In genomic region chr9:128257086-128257825, GRCh38 we compare ENCODE assay signal across 14 cellular contexts. TPM values are rescaled to one million over a fixed set of nuclear protein-coding genes. Genes with fewer than 3 reads are reported as not detected.
A peak's percentile ranks its signal among the peaks of the same experiment; 100 is the strongest.
DNase-seq lines count a peak whose midpoint lies in the region; ATAC-seq, FAIRE-seq and TF ChIP-seq lines count a peak whose summit lies in the region.
"Had no signal": no experiment of that assay in that cellular context is flagged by ENCODE, and none has a peak within 500 bp of the region (broad histone marks: within the 10 kb centered on the region; RNA-seq: fewer than 3 reads in every experiment).

No MANE protein-coding gene starts in this region.

- H3K14ac ChIP-seq in trophoblast cell (ENCODE audit: low read length) = no peak overlapping the region

- H4K12ac ChIP-seq in trophoblast cell (ENCODE audit: low read depth, low read length) = no peak overlapping the region

- no peak overlapping the region for H2BK120ac ChIP-seq in trophoblast cell (ENCODE audit: insufficient read depth, low read length, poor library complexity)

- POLR2A ChIA-PET in RWPE1 (lab: Yijun Ruan, JAX; ENCODE audit: low non-redundant PET) (no interaction called here), endothelial cell of umbilical vein (lab: Charles Lee) (no interaction called here)

- H2BK5ac ChIP-seq in trophoblast cell (ENCODE audit: low read depth, low read length, poor library complexity) = no peak overlapping the region

- H3K79me2 ChIP-seq in endothelial cell of umbilical vein (ENCODE audit: control insufficient read depth, insufficient read depth, low read length) = no peaks in the 10 kb centered on the region
- H3K79me2 ChIP-seq in trophoblast cell (ENCODE audit: control insufficient read depth, insufficient read depth, low read length, poor library complexity) = no peaks in the 10 kb centered on the region

- H3K36me3 ChIP-seq in endothelial cell of umbilical vein (ENCODE audit: control insufficient read depth in 2 of 2, extremely low read depth in 1 of 2, insufficient read depth in 2 of 2, low read length in 2 of 2) (peaks cover 6 to 47% of the 10 kb centered on the region in 2 experiments), trophoblast cell (ENCODE audit: control insufficient read depth in 1 of 2, insufficient read depth in 2 of 2, low read length in 2 of 2) (peaks cover 58 to 62% of the 10 kb centered on the region in 2 experiments), vagina (peaks cover 0 to 59% of the 10 kb centered on the region in 2 donors)

- H3K4me3 Mint-ChIP-seq in stimulated activated naive B cell treated with anti-CD40 and anti-IgM and Interleukin-4, amounts not matched to agents 10 μg/mL and 1 μg/mL and 100 μg/mL, for 72 hours = no peak overlapping the region

- no peaks in the 10 kb centered on the region for H3K9me1 ChIP-seq in endothelial cell of umbilical vein (replicated peaks; ENCODE audit: control insufficient read depth, extremely low read depth, insufficient read depth, low read length)

- no peak overlapping the region for H3K4ac ChIP-seq in trophoblast cell (ENCODE audit: low read depth, low read length)

- H2AK5ac ChIP-seq in trophoblast cell (ENCODE audit: low read length) = no peak overlapping the region

- H3K27me3 ChIP-seq in endothelial cell of umbilical vein (ENCODE audit: control insufficient read depth in 2 of 2, insufficient read depth in 2 of 2, low read length in 2 of 2) = no peaks in the 10 kb centered on the region
- H3K27me3 ChIP-seq in trophoblast cell (ENCODE audit: insufficient read depth, low read length) = no peaks in the 10 kb centered on the region
- H3K27me3 ChIP-seq in vagina = no peaks in the 10 kb centered on the region
- H3K27me3 ChIP-seq: BLaER1 treated with 17β-estradiol and CSF1 and Interleukin-3, amounts not matched to agents 10 nM and 100 nM had no signal

- CTCF ChIA-PET in RWPE1 (lab: Yijun Ruan, JAX) (interaction anchor here (0.6 kb wide), 1 partner anchor 100 kb away, joined by 3 read pairs; no protein-coding TSS in a partner anchor), endothelial cell of umbilical vein (lab: Charles Lee) (interaction anchor here (1.3 kb wide), 1 partner anchor 84 kb away, joined by 5 read pairs; no protein-coding TSS in a partner anchor)

- H3K4me1 ChIP-seq in endothelial cell of umbilical vein (ENCODE audit: control insufficient read depth, extremely low read depth, insufficient read depth, low read length) = no peaks in the 10 kb centered on the region
- peaks cover 2 to 4% of the 10 kb centered on the region in 2 experiments for H3K4me1 ChIP-seq in trophoblast cell (ENCODE audit: control insufficient read depth in 1 of 2, insufficient read depth in 2 of 2, low read length in 2 of 2)
- H3K4me1 ChIP-seq in vagina = no peaks in the 10 kb centered on the region

- H3K27ac Mint-ChIP-seq in stimulated activated naive B cell treated with anti-CD40 and anti-IgM and Interleukin-4, amounts not matched to agents 10 μg/mL and 1 μg/mL and 100 μg/mL, for 72 hours = peak overlapping the region; percentile 32

- no peaks in the 10 kb centered on the region for H3K9me3 Mint-ChIP-seq in stimulated activated naive B cell treated with anti-CD40 and anti-IgM and Interleukin-4, amounts not matched to agents 10 μg/mL and 1 μg/mL and 100 μg/mL, for 72 hours

- H3K27ac ChIP-seq in RWPE1 (peak overlapping the region; percentile 29), endothelial cell of umbilical vein (ENCODE audit: insufficient read depth, low read depth, low read length) (no peak overlapping the region), trophoblast cell (ENCODE audit: low read depth, low read length) (no peak overlapping the region), vagina (no peak overlapping the region)
- H3K27ac ChIP-seq: BLaER1 treated with 17β-estradiol and CSF1 and Interleukin-3, amounts not matched to agents 10 nM and 100 nM; SK-N-MC had no signal

- TF ChIP-seq CTCF in RWPE1 (conservative IDR thresholded peaks at IDR 0.05; ENCODE audit: low read depth) (no peak), endothelial cell of umbilical vein (IDR thresholded peaks at IDR 0.05; ENCODE audit: extremely low read depth in 1 of 2, insufficient read depth in 1 of 2, low read depth in 1 of 2, low read length in 2 of 2) (no peak), vagina (IDR thresholded peaks at IDR 0.05) (no peak)

- H2AFZ ChIP-seq in endothelial cell of umbilical vein (ENCODE audit: low read depth, low read length) = no peak overlapping the region
- no peak overlapping the region for H2AFZ ChIP-seq in trophoblast cell (ENCODE audit: insufficient read depth, low read length, poor library complexity)

- H4K91ac ChIP-seq in trophoblast cell (ENCODE audit: low read depth, low read length) = no peak overlapping the region

- peaks cover 6 to 8% of the 10 kb centered on the region in 2 donors for H3K4me1 Mint-ChIP-seq in stimulated activated naive B cell treated with anti-CD40 and anti-IgM and Interleukin-4, amounts not matched to agents 10 μg/mL and 1 μg/mL and 100 μg/mL, for 72 hours

- FAIRE-seq in endothelial cell of umbilical vein (lab: Jason Lieb, UNC) = no peak
- FAIRE-seq: H54 had no signal

- TF ChIP-seq POLR2A in endothelial cell of umbilical vein (IDR thresholded peaks at IDR 0.05; ENCODE audit: low read depth, low read length) (no peak), vagina (IDR thresholded peaks at IDR 0.05) (no peak)

- H3K79me1 ChIP-seq in trophoblast cell (ENCODE audit: low read length) = no peaks in the 10 kb centered on the region

- H3K4me3 ChIP-seq in endothelial cell of umbilical vein (replicated peaks in 1 of 3; ENCODE audit: insufficient read depth in 1 of 3, low read depth in 1 of 3, low read length in 3 of 3) = no peak overlapping the region
- H3K4me3 ChIP-seq in trophoblast cell (ENCODE audit: low read depth, low read length) = no peak overlapping the region
- no peak overlapping the region for H3K4me3 ChIP-seq in vagina
- H3K4me3 ChIP-seq: BLaER1 treated with 17β-estradiol and CSF1 and Interleukin-3, amounts not matched to agents 10 nM and 100 nM; SK-N-MC had no signal

- no peaks in the 10 kb centered on the region for H4K20me1 ChIP-seq in endothelial cell of umbilical vein (replicated peaks; ENCODE audit: control insufficient read depth, extremely low read depth, insufficient read depth, low read length)

- dilution Hi-C loops in endothelial cell of umbilical vein (cut with MboI; ENCODE audit: extremely low pct_ligation_motif_present, low sequenced_read_pairs) = no loop called here

- no peak overlapping the region for H4K8ac ChIP-seq in trophoblast cell (ENCODE audit: low read depth, low read length)

- H3K36me3 Mint-ChIP-seq in stimulated activated naive B cell treated with anti-CD40 and anti-IgM and Interleukin-4, amounts not matched to agents 10 μg/mL and 1 μg/mL and 100 μg/mL, for 72 hours = peaks cover 42 to 51% of the 10 kb centered on the region in 2 donors

- no peak overlapping the region for H3K18ac ChIP-seq in trophoblast cell (ENCODE audit: low read length)

- intact Hi-C loops in endothelial cell of umbilical vein (cut with micrococcal nuclease) = no loop called here
- intact Hi-C loops in vagina (cut with DNase I) = no loop called here

- no CpG with 5 or more reads among the region's 23 CpGs for WGBS in trophoblast cell (ENCODE audit: extremely low coverage, insufficient coverage, insufficient read length)

- no peak overlapping the region for H3K23ac ChIP-seq in trophoblast cell (ENCODE audit: low read length)

- no peak for ATAC-seq in stimulated activated naive B cell treated with anti-CD40 and anti-IgM and Interleukin-4, amounts not matched to agents 10 μg/mL and 1 μg/mL and 100 μg/mL, for 72 hours (replicated peaks)

- peak; percentile 83 for DNase-seq in G401 (ENCODE audit: low spot score)
- no peak for DNase-seq in RWPE1 (ENCODE audit: low spot score)
- no peak for DNase-seq in endothelial cell of umbilical vein (ENCODE audit: low read depth, low spot score)
- DNase-seq in stimulated activated naive B cell treated with anti-CD40 and anti-IgM and Interleukin-4, amounts not matched to agents 10 μg/mL and 1 μg/mL and 100 μg/mL, for 72 hours = no peak
- DNase-seq in trophoblast cell = no peak
- DNase-seq in occipital lobe (lab: John Stamatoyannopoulos, UW) = no peak
- DNase-seq in vagina (ENCODE audit: extremely low spot score in 2 of 2) = no peak
- DNase-seq: IMR-90, NCI-H1417 treated with DMSO at 0.1 percent for 48 hours, NCI-H2029 treated with DMSO at 0.1 percent for 48 hours, NCI-H226 had no signal

- in situ Hi-C loops in G401 (cut with HindIII; ENCODE audit: low sequenced_read_pairs) = no loop called here

- no peak overlapping the region for H2BK12ac ChIP-seq in trophoblast cell (ENCODE audit: low read length)

- H3K4me2 ChIP-seq in endothelial cell of umbilical vein (ENCODE audit: insufficient read depth, low read length) (no peak overlapping the region), trophoblast cell (ENCODE audit: low read length) (no peak overlapping the region)
- H3K4me2 ChIP-seq: BLaER1 treated with 17β-estradiol and CSF1 and Interleukin-3, amounts not matched to agents 10 nM and 100 nM had no signal

- BruUV-seq in endothelial cell of umbilical vein (replicated peaks; lab: Mats Ljungman, UMichigan) = TSS peak; percentile 44

- peaks cover 3 to 4% of the 10 kb centered on the region in 2 donors for H3K27me3 Mint-ChIP-seq in stimulated activated naive B cell treated with anti-CD40 and anti-IgM and Interleukin-4, amounts not matched to agents 10 μg/mL and 1 μg/mL and 100 μg/mL, for 72 hours

- H3K9ac ChIP-seq in endothelial cell of umbilical vein (replicated peaks; ENCODE audit: extremely low read depth, insufficient read depth, low read length) (no peak overlapping the region), trophoblast cell (ENCODE audit: low read length) (no peak overlapping the region)
- H3K9ac ChIP-seq: BLaER1 treated with 17β-estradiol and CSF1 and Interleukin-3, amounts not matched to agents 10 nM and 100 nM had no signal

- H3K9me3 ChIP-seq in endothelial cell of umbilical vein (replicated peaks; ENCODE audit: control insufficient read depth, insufficient read depth, low read length) (no peaks in the 10 kb centered on the region), trophoblast cell (ENCODE audit: insufficient read depth, low read depth, low read length) (no peaks in the 10 kb centered on the region), vagina (no peaks in the 10 kb centered on the region)
- H3K9me3 ChIP-seq: BLaER1 treated with 17β-estradiol and CSF1 and Interleukin-3, amounts not matched to agents 10 nM and 100 nM had no signal

RNA-seq across cellular contexts. Expression of gene GOLGA2, which starts 18.6 kb away (rescaled TPM):
- 32.9 and 37.9 TPM in 2 replicates for total RNA-seq in G401 (2014; rRNA removed; shearing (Covaris generic))
- 107 and 114 TPM in 2 replicates for total RNA-seq in endothelial cell of umbilical vein
- polyA plus RNA-seq in endothelial cell of umbilical vein = 42.3 and 52.3 TPM in 2 replicates
- polyA plus RNA-seq in endothelial cell of umbilical vein (2011; cell fraction: cytosol; rRNA removed) = 60.9 and 63.1 TPM in 2 replicates
- 168 and 171 TPM in 2 replicates for polyA plus RNA-seq in endothelial cell of umbilical vein (2011; cell fraction: nucleus; rRNA removed)
- 62.3 and 70.7 TPM in 2 replicates for polyA plus RNA-seq in endothelial cell of umbilical vein (2012)
- 76.1 and 77.9 TPM in 2 replicates for polyA minus RNA-seq in endothelial cell of umbilical vein
- polyA minus RNA-seq in endothelial cell of umbilical vein (2011; cell fraction: cytosol; rRNA and poly(A)+ RNA removed) = 13.6 TPM
- 71.3 and 78.5 TPM in 2 replicates for polyA minus RNA-seq in endothelial cell of umbilical vein (2011; cell fraction: nucleus; rRNA and poly(A)+ RNA removed)
- polyA plus RNA-seq in trophoblast cell (2013) = 93.4 and 99.9 TPM in 2 replicates
- total RNA-seq in occipital lobe = 45.9 TPM
- total RNA-seq in vagina = 84.5 TPM

RNA-seq across cellular contexts. Expression of gene SWI5, which starts 18.8 kb away (rescaled TPM):
- total RNA-seq in G401 (2014; rRNA removed; shearing (Covaris generic)) = 25.9 and 31.0 TPM in 2 replicates
- total RNA-seq in endothelial cell of umbilical vein (21.2 and 25.2 TPM in 2 replicates), occipital lobe (5.5 TPM), vagina (42.7 TPM)
- 58.0 and 62.0 TPM in 2 replicates for polyA plus RNA-seq in endothelial cell of umbilical vein
- 76.4 and 82.8 TPM in 2 replicates for polyA plus RNA-seq in endothelial cell of umbilical vein (2011; cell fraction: cytosol; rRNA removed)
- polyA plus RNA-seq in endothelial cell of umbilical vein (2011; cell fraction: nucleus; rRNA removed) = 23.2 and 25.4 TPM in 2 replicates
- 38.5 and 41.5 TPM in 2 replicates for polyA plus RNA-seq in endothelial cell of umbilical vein (2012)
- 17.0 and 20.1 TPM in 2 replicates for polyA minus RNA-seq in endothelial cell of umbilical vein
- polyA minus RNA-seq in endothelial cell of umbilical vein (2011; cell fraction: cytosol; rRNA and poly(A)+ RNA removed) = 28.7 TPM
- 3.7 and 4.8 TPM in 2 replicates for polyA minus RNA-seq in endothelial cell of umbilical vein (2011; cell fraction: nucleus; rRNA and poly(A)+ RNA removed)
- 42.0 and 44.4 TPM in 2 replicates for polyA plus RNA-seq in trophoblast cell (2013)

RNA-seq across cellular contexts. Expression of gene DNM1, which starts 54.1 kb away (rescaled TPM):
- 5.5 and 6.1 TPM in 2 replicates for total RNA-seq in G401 (2014; rRNA removed; shearing (Covaris generic))
- total RNA-seq in endothelial cell of umbilical vein (2.9 and 7.9 TPM in 2 replicates), occipital lobe (71.7 TPM), vagina (33.4 TPM)
- 0.59 TPM in 2 replicates for polyA plus RNA-seq in endothelial cell of umbilical vein
- 0.21 and 0.28 TPM in 2 replicates for polyA plus RNA-seq in endothelial cell of umbilical vein (2011; cell fraction: cytosol; rRNA removed)
- 2.7 and 3.9 TPM in 2 replicates for polyA plus RNA-seq in endothelial cell of umbilical vein (2011; cell fraction: nucleus; rRNA removed)
- 0.75 and 1.3 TPM in 2 replicates for polyA plus RNA-seq in endothelial cell of umbilical vein (2012)
- 1.3 and 1.8 TPM in 2 replicates for polyA minus RNA-seq in endothelial cell of umbilical vein
- 1.6 TPM for polyA minus RNA-seq in endothelial cell of umbilical vein (2011; cell fraction: cytosol; rRNA and poly(A)+ RNA removed)
- 2.1 and 2.2 TPM in 2 replicates for polyA minus RNA-seq in endothelial cell of umbilical vein (2011; cell fraction: nucleus; rRNA and poly(A)+ RNA removed)
- polyA plus RNA-seq in trophoblast cell (2013) = 6.0 TPM in 2 replicates
